27 cellular contexts compared by ENCODE assay signal in the genomic region with DNA sequence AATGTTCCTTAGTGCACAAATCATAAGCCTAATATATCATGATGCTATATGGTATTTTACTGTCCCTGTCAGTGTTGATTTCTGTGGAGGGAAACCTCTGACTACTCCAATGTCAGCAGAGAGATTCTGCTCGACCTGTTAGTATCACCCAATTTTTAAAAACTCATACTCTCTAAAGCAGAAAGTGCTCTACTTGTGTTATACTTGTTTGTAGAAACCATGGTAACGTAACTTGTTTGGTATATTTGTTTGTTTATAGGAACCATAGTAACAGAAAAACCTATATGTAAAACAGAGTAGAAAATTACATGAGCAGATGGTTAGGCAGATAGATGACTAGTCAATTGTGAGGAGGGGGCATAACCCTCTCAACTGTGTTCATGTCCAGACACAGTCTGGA. TPM values are rescaled to one million over a fixed set of nuclear protein-coding genes. Genes with fewer than 3 reads are reported as not detected.
DNase-seq lines count a peak whose midpoint lies in the region; ATAC-seq, FAIRE-seq and TF ChIP-seq lines count a peak whose summit lies in the region.
"Had no signal": no experiment of that assay in that cellular context is flagged by ENCODE, and none has a peak within 500 bp of the region (broad histone marks: within the 10 kb centered on the region; RNA-seq: fewer than 3 reads in every experiment).

No MANE protein-coding gene starts in this region.

- peak; percentile 77 for ATAC-seq in T-helper 17 cell
- peak; percentile 33 for ATAC-seq in foreskin keratinocyte
- ATAC-seq in pancreas, result no peak

- peak overlapping the region; percentile 60 for H3K27ac Mint-ChIP-seq in HFFc6
- H3K27ac Mint-ChIP-seq in T-helper 17 cell, result peak overlapping the region; percentile 72
- H3K27ac Mint-ChIP-seq: CD14-positive monocyte had no signal

- H3K27ac ChIP-seq in foreskin keratinocyte (no peak overlapping the region), pancreas (no peak overlapping the region)
- H3K27ac ChIP-seq: KMS-11, SJSA1 had no signal

- peaks cover 21% of the 10 kb centered on the region for H3K4me1 Mint-ChIP-seq in HFFc6 (ENCODE audit: low read depth)
- H3K4me1 Mint-ChIP-seq in T-helper 17 cell, result peaks cover 26% of the 10 kb centered on the region
- H3K4me1 Mint-ChIP-seq: CD14-positive monocyte had no signal

- TF ChIP-seq CTCF in HFFc6 (IDR thresholded peaks at IDR 0.05), result no peak
- TF ChIP-seq CTCF in foreskin keratinocyte (conservative IDR thresholded peaks at IDR 0.05), result no peak
- TF ChIP-seq CTCF in pancreas (IDR thresholded peaks at IDR 0.05), result no peak

- H3K27me3 Mint-ChIP-seq in HFFc6 (ENCODE audit: insufficient read depth), result no peaks in the 10 kb centered on the region
- H3K27me3 Mint-ChIP-seq in T-helper 17 cell, result no peaks in the 10 kb centered on the region

- FAIRE-seq in pancreas (lab: Jason Lieb, UNC), result no peak
- FAIRE-seq: D721Med, G401.6, H1 had no signal

- no peak overlapping the region for H3K4me3 Mint-ChIP-seq in HFFc6
- H3K4me3 Mint-ChIP-seq in T-helper 17 cell, result no peak overlapping the region
- H3K4me3 Mint-ChIP-seq: CD14-positive monocyte had no signal

- DNase-seq in NCI-H2171 treated with DMSO at 0.1 percent for 48 hours (lab: John Stamatoyannopoulos, UW) (peak; percentile 56), NCI-H2171 (lab: John Stamatoyannopoulos, UW) (no peak), HFFc6 (no peak), T-helper 17 cell (no peak), foreskin keratinocyte (no peak), anterior cingulate cortex (lab: John Stamatoyannopoulos, UW) (no peak), pancreas (no peak)
- DNase-seq in stimulated activated naive CD4-positive, alpha-beta T cell (lab: John Stamatoyannopoulos, UW), result no peak
- DNase-seq: 8988T, ACHN, BE2C, HCEC 1CT, IMR-90, NCI-H1092, NCI-H1417 treated with DMSO at 0.1 percent for 48 hours, NCI-H187 treated with DMSO at 0.1 percent for 48 hours, NCI-H345, NCI-H510A treated with DMSO at 0.1 percent for 48 hours, NCI-H82, Right ventricle myocardium superior, RPMI8226 had no signal

- peaks cover 9% of the 10 kb centered on the region for H3K4me1 ChIP-seq in foreskin keratinocyte
- H3K4me1 ChIP-seq in pancreas, result peaks cover 0 to 10% (median 7%) of the 10 kb centered on the region in 3 donors
- H3K4me1 ChIP-seq: BE2C, SJSA1 had no signal

- intact Hi-C loops in pancreas (cut with DNase I), result no loop called here

- H3K9me3 ChIP-seq in T-helper 17 cell (ENCODE audit: control insufficient read depth, low read length, poor library complexity, severe bottlenecking) (no peaks in the 10 kb centered on the region), pancreas (no peaks in the 10 kb centered on the region)
- H3K9me3 ChIP-seq: BE2C had no signal

- peaks cover 0 to 41% (median 0%) of the 10 kb centered on the region in 3 donors for H3K36me3 ChIP-seq in pancreas
- H3K36me3 ChIP-seq: BE2C had no signal

- H3K36me3 Mint-ChIP-seq in HFFc6 (ENCODE audit: low read depth) (no peaks in the 10 kb centered on the region), T-helper 17 cell (ENCODE audit: low read depth) (peaks cover 2% of the 10 kb centered on the region)

- H3K4me3 ChIP-seq in pancreas, result no peak overlapping the region
- H3K4me3 ChIP-seq: SJSA1 had no signal

- WGBS in pancreas, 2 donors, result 72 to 84% methylated on average over 2 of the region's 2 CpGs

- no peaks in the 10 kb centered on the region for H3K9me3 Mint-ChIP-seq in HFFc6
- H3K9me3 Mint-ChIP-seq: CD14-positive monocyte had no signal

- H3K27me3 ChIP-seq in foreskin keratinocyte, result no peaks in the 10 kb centered on the region
- H3K27me3 ChIP-seq in pancreas, result no peaks in the 10 kb centered on the region
- H3K27me3 ChIP-seq: BE2C, SJSA1 had no signal

RNA-seq across cellular contexts. Expression of a gene that starts 6.7 kb away (rescaled TPM):
- total RNA-seq in HFFc6 (2021; fragmentation: NEBNext Ultra II Directional; extraction: Animal tissue kit (Norgen Biotek cat#: 25700)), result 1 to 10 TPM; 2.1 to 4.4 (median 3.6) TPM
- total RNA-seq in T-helper 17 cell (1 to 10 TPM; 1.0 to 1.4 TPM), foreskin keratinocyte (2.3 and 2.9 TPM in 2 replicates), pancreas (1 to 10 TPM; 2.4 to 6.8 (median 4.9) TPM)
- polyA plus RNA-seq in foreskin keratinocyte (1.7 TPM in 2 replicates), pancreas (10 to 100 TPM; 18.2 to 30.1 TPM)

RNA-seq across cellular contexts. Expression of a gene that starts 54.7 kb away (rescaled TPM):
- 10 to 100 TPM; 18.7 to 28.6 (median 24.2) TPM for total RNA-seq in HFFc6 (2021; fragmentation: NEBNext Ultra II Directional; extraction: Animal tissue kit (Norgen Biotek cat#: 25700))
- total RNA-seq in T-helper 17 cell, result 10 to 100 TPM; 49.2 to 50.9 TPM
- 36.4 and 46.3 TPM in 2 replicates for total RNA-seq in foreskin keratinocyte
- polyA plus RNA-seq in foreskin keratinocyte, result 10.4 and 15.0 TPM in 2 replicates
- 10 to 100 TPM in 1 of 6 donors, 1 to 10 TPM in 5; 3.5 to 16.5 (median 5.5) TPM for total RNA-seq in pancreas
- polyA plus RNA-seq in pancreas, result 1 to 10 TPM; 2.0 to 3.1 TPM

Comparison
In these comparisons a context has a peak if more than half of its experiments do, and no peak if none do; other contexts are left out.
1. ATAC-seq: peak in T-helper 17 cell (single experiment) and foreskin keratinocyte (single experiment); none in pancreas (0 of 4).